In the genomic region with DNA sequence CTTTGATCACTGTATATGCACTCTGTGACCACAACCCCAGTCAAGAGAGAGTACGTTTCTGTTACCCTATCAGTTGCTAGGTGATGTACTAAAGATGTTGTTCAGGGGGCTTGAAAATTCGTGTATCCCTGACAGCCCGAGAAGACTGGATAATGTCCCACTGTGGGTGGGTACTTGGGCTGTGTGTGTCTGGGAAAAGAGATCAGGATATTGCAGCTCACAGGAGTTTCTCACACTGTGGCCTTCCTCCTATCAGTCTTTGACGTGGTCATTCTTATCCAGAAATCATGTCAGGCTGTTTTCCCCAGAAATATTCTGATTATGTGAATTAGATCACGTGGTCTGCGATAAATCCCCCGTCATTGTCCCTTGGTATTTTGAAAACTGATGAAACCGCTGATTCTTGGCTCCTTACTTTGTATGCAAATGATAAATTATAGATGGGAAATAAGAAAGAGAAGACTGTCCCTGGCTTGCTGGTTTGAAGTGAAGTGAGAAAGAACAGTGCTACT, we compare ENCODE assay signal across 16 cellular contexts.
DNase-seq lines count a peak whose midpoint lies in the region; ATAC-seq and TF ChIP-seq lines count a peak whose summit lies in the region.
"Had no signal": no experiment of that assay in that cellular context is flagged by ENCODE, and none has a peak within 500 bp of the region (broad histone marks: within the 10 kb centered on the region; RNA-seq: fewer than 3 reads in every experiment).

No MANE protein-coding gene starts in this region.

- H3K36me3 ChIP-seq in heart right ventricle (no peaks in the 10 kb centered on the region), body of pancreas (replicated peaks in 1 of 2; ENCODE audit: insufficient read depth in 1 of 2, low read depth in 2 of 2) (no peaks in the 10 kb centered on the region), brain microvascular endothelial cell (replicated peaks) (no peaks in the 10 kb centered on the region), mucosa of descending colon (ENCODE audit: low read depth) (no peaks in the 10 kb centered on the region)
- H3K36me3 ChIP-seq: BLaER1 had no signal

- H3K4me3 ChIP-seq in heart right ventricle (no peak overlapping the region), body of pancreas (no peak overlapping the region), brain microvascular endothelial cell (ENCODE audit: low read depth, low read length) (no peak overlapping the region), mucosa of descending colon (no peak overlapping the region)
- H3K4me3 ChIP-seq: A549, BLaER1, GM12878 had no signal

- 42 to 43% methylated on average over 8 of the region's 8 CpGs for whole genome bisulfite sequencing in heart right ventricle, 2 donors
- WGBS in body of pancreas, 2 donors: 70 to 71% methylated on average over 8 of the region's 8 CpGs

- TF ChIP-seq POLR2A in body of pancreas (IDR thresholded peaks at IDR 0.05): no peak

- H3K27ac ChIP-seq in heart right ventricle (no peak overlapping the region), body of pancreas (no peak overlapping the region), brain microvascular endothelial cell (no peak overlapping the region)
- H3K27ac ChIP-seq: 22Rv1, A549, BLaER1 had no signal

- intact Hi-C loops in Right ventricle myocardium inferior (cut with DNase I) (no loop called here), heart right ventricle (cut with DNase I) (no loop called here), body of pancreas (cut with DNase I) (no loop called here), mucosa of descending colon (cut with DNase I, micrococcal nuclease) (no loop called here)

- H3K9me3 ChIP-seq in heart right ventricle (no peaks in the 10 kb centered on the region), body of pancreas (no peaks in the 10 kb centered on the region), mucosa of descending colon (no peaks in the 10 kb centered on the region)
- H3K9me3 ChIP-seq: A549, BLaER1 had no signal

- in situ Hi-C loops in brain microvascular endothelial cell (cut with HindIII; ENCODE audit: low pct_ligation_motif_present, low sequenced_read_pairs): no loop called here

- no peak for DNase-seq in Right ventricle myocardium inferior (ENCODE audit: missing footprints)
- no peak for DNase-seq in heart right ventricle
- peak; percentile 41 for DNase-seq in SK-N-DZ (ENCODE audit: low spot score)
- no peak for DNase-seq in body of pancreas
- no peak for DNase-seq in brain microvascular endothelial cell
- DNase-seq in mucosa of descending colon: no peak
- DNase-seq in AML-193 (lab: John Stamatoyannopoulos, UW): no peak
- DNase-seq: CD4-positive, alpha-beta memory T cell; DMS153; DMS79; GF-D8; H9 had no signal

- H3K27me3 ChIP-seq in heart right ventricle: peaks cover 0 to 2% (median 0%) of the 10 kb centered on the region in 7 donors
- no peaks in the 10 kb centered on the region for H3K27me3 ChIP-seq in body of pancreas
- H3K27me3 ChIP-seq in brain microvascular endothelial cell (replicated peaks): no peaks in the 10 kb centered on the region
- H3K27me3 ChIP-seq: BLaER1 had no signal

- peaks cover 0 to 4% (median 0%) of the 10 kb centered on the region in 9 donors for H3K4me1 ChIP-seq in heart right ventricle
- peaks cover 26% of the 10 kb centered on the region for H3K4me1 ChIP-seq in body of pancreas
- H3K4me1 ChIP-seq in mucosa of descending colon (ENCODE audit: low read depth): no peaks in the 10 kb centered on the region
- H3K4me1 ChIP-seq: A549, BLaER1 had no signal

- peak; percentile 29 for ATAC-seq in Right ventricle myocardium inferior
- ATAC-seq in heart right ventricle: no peak
- ATAC-seq in body of pancreas: peak; percentile 17
- no peak for ATAC-seq in mucosa of descending colon
- ATAC-seq: A549, GM12878 had no signal

- no peak for TF ChIP-seq CTCF in heart right ventricle (IDR thresholded peaks at IDR 0.05)
- no peak for TF ChIP-seq CTCF in body of pancreas (IDR thresholded peaks at IDR 0.05)
- TF ChIP-seq CTCF in brain microvascular endothelial cell (IDR thresholded peaks at IDR 0.05; ENCODE audit: low read depth, low read length, missing control alignments): no peak
- no peak for TF ChIP-seq CTCF in mucosa of descending colon (IDR thresholded peaks at IDR 0.05)

Comparison
In these comparisons a context has a peak if more than half of its experiments do, and no peak if none do; other contexts are left out.
1. ATAC-seq: peak in Right ventricle myocardium inferior (single experiment) and body of pancreas (single experiment); none in heart right ventricle (0 of 8) and mucosa of descending colon (single experiment).